13 cellular contexts compared by ENCODE assay signal in the genomic region with DNA sequence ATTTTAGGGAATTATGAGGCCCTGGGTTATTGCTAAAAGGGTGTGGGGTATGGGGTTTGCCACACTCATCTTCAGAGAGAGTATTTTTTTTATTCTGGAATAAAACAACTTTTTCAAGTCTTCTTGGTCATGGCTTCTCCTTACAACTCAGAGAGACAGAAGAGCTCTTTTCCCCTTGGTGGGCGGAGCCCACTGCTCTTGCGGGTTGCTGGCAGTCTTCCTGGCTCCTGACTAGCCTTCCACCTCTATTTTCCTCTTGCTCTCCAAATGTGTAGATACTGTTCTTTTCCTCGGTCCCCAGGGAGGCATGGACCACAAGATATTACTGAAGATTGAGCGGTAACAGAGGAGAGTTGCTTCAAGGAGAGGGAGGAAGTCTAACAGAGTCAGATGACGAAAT.
"Had no signal": no experiment of that assay in that cellular context is flagged by ENCODE, and none has a peak within 500 bp of the region (broad histone marks: within the 10 kb centered on the region; RNA-seq: fewer than 3 reads in every experiment).

No MANE protein-coding gene starts in this region.

- ATAC-seq: effector memory CD8-positive, alpha-beta T cell; sciatic nerve had no signal

- H3K4me1 ChIP-seq: stomach, tibial nerve, uterus had no signal

- H3K36me3 ChIP-seq: stomach, tibial nerve, uterus, WERI-Rb-1 had no signal

- H3K9me3 ChIP-seq: uterus had no signal

- DNase-seq: activated CD4-positive, alpha-beta memory T cell treated with anti-CD3 and anti-CD28 coated beads, Interleukin-2, amount 10 ng/mL, durations not matched to agents 7 days and 5 days; activated CD4-positive, alpha-beta T cell treated with anti-CD3 and anti-CD28 coated beads for 4 hours; activated naive CD4-positive, alpha-beta T cell treated with anti-CD3 and anti-CD28 coated beads, Interleukin-2, amount 10 ng/mL, durations not matched to agents 7 days and 5 days; activated T-cell treated with anti-CD3 and anti-CD28 coated beads, Interleukin-2, amount 50 U/mL, for 24 hours; effector memory CD8-positive, alpha-beta T cell; foreskin melanocyte; kidney glomerular epithelial cell; stimulated activated CD4-positive, alpha-beta T cell treated with anti-CD3 and anti-CD28 coated beads, Interleukin-1b, Interleukin-23, amount 100 ng/mL, for 48 hours; stomach; uterus; WERI-Rb-1 had no signal

- H3K27me3 ChIP-seq: tibial nerve, uterus had no signal

- H3K4me3 ChIP-seq: stomach, tibial nerve, uterus had no signal

- H3K27ac ChIP-seq: stomach, tibial nerve, uterus, WERI-Rb-1 had no signal
